Comparison of ENCODE assay signal across 16 cellular contexts in genomic region chr15:68528891-68529290, GRCh38. TPM values are rescaled to one million over a fixed set of nuclear protein-coding genes. Genes with fewer than 3 reads are reported as not detected.
A peak's percentile ranks its signal among the peaks of the same experiment; 100 is the strongest.
DNase-seq lines count a peak whose midpoint lies in the region; ATAC-seq and TF ChIP-seq lines count a peak whose summit lies in the region.
"Had no signal": no experiment of that assay in that cellular context is flagged by ENCODE, and none has a peak within 500 bp of the region (broad histone marks: within the 10 kb centered on the region; RNA-seq: fewer than 3 reads in every experiment).

No MANE protein-coding gene starts in this region.

- CTCF ChIA-PET in mammary epithelial cell (lab: Charles Lee; ENCODE audit: low non-redundant PET) = no interaction called here

- no peaks in the 10 kb centered on the region for H3K79me2 ChIP-seq in mammary epithelial cell (ENCODE audit: insufficient read depth, low read length)
- H3K79me2 ChIP-seq: parathyroid adenoma had no signal

- H3K9ac ChIP-seq in mammary epithelial cell (ENCODE audit: insufficient read depth, low read length) (no peak overlapping the region), mesenchymal stem cell (ENCODE audit: low read length) (peak overlapping the region; percentile 71)
- H3K9ac ChIP-seq: parathyroid adenoma had no signal

- no peak overlapping the region for H3K18ac ChIP-seq in mesenchymal stem cell (ENCODE audit: low read depth in 1 of 2, low read length in 2 of 2)

- dilution Hi-C loops in mammary epithelial cell (cut with HindIII; ENCODE audit: low sequenced_read_pairs) = loop anchor here (5.0 kb wide), 1 partner anchor 42 kb away; no protein-coding TSS in a partner anchor

- H3K9me3 ChIP-seq in mammary epithelial cell (replicated peaks; ENCODE audit: insufficient read depth, low read length) (no peaks in the 10 kb centered on the region), mesenchymal stem cell (ENCODE audit: control insufficient read depth, low read length) (peaks cover 19% of the 10 kb centered on the region)

- peak overlapping the region in 1 of 2 experiments; percentile 77 for H2BK12ac ChIP-seq in mesenchymal stem cell (ENCODE audit: low read length in 2 of 2)

- no peak overlapping the region for H3K4ac ChIP-seq in mesenchymal stem cell (ENCODE audit: low read depth in 1 of 2, low read length in 2 of 2)

- no peaks in the 10 kb centered on the region for H3K27me3 ChIP-seq in mammary epithelial cell (ENCODE audit: insufficient read depth, low read length)
- H3K27me3 ChIP-seq in mesenchymal stem cell (ENCODE audit: control insufficient read depth in 1 of 2, insufficient read depth in 1 of 2, low read length in 2 of 2) = no peaks in the 10 kb centered on the region

- peak overlapping the region; percentile 57 for H2AFZ ChIP-seq in mammary epithelial cell (ENCODE audit: low read depth, low read length)
- H2AFZ ChIP-seq in mesenchymal stem cell (ENCODE audit: low read depth, low read length) = no peak overlapping the region
- H2AFZ ChIP-seq: parathyroid adenoma had no signal

- no peak overlapping the region for H2BK120ac ChIP-seq in mesenchymal stem cell (ENCODE audit: low read depth, low read length)

- intact Hi-C loops in mammary epithelial cell (cut with micrococcal nuclease) = no loop called here

- WGBS in mammary epithelial cell (ENCODE audit: low coverage, missing lambda C conversion rate) = 2% methylated on average over 5 of the region's 5 CpGs
- WGBS in mesenchymal stem cell = 86% methylated on average over 2 of the region's 5 CpGs

- DNase-seq in GDM1 (lab: John Stamatoyannopoulos, UW) (peak; percentile 16), LNCaP clone FGC (ENCODE audit: low read depth) (peak; percentile 54), mammary epithelial cell (peak; percentile 67), mesenchymal stem cell (no peak), GM19238 (ENCODE audit: insufficient read length, low spot score) (no peak), NCI-H2029 (lab: John Stamatoyannopoulos, UW) (no peak), DMS 273 treated with DMSO at 0.1 percent for 48 hours (lab: John Stamatoyannopoulos, UW) (no peak)
- DNase-seq: caudate nucleus; DMS79; left ventricle myocardium superior; NCI-H1092 treated with DMSO at 0.1 percent for 48 hours; NCI-H748 treated with DMSO at 0.1 percent for 48 hours; stimulated activated CD4-positive, alpha-beta T cell treated with anti-CD3 and anti-CD28 coated beads, Interleukin-4, amount 100 ng/mL, for 4 hours; T-cell had no signal

- no peak for ATAC-seq in HG03571 (IDR thresholded peaks at IDR 0.05; ENCODE audit: unreplicated experiment)
- ATAC-seq: left ventricle myocardium superior, T-cell had no signal

- H2BK5ac ChIP-seq in mesenchymal stem cell (ENCODE audit: low read depth, low read length, poor library complexity, severe bottlenecking) = no peak overlapping the region

- H4K8ac ChIP-seq in mesenchymal stem cell (ENCODE audit: low read length) = no peak overlapping the region

- no peak overlapping the region for H3K23ac ChIP-seq in mesenchymal stem cell (ENCODE audit: low read length in 2 of 2)

- H3K4me3 ChIP-seq in LNCaP clone FGC (ENCODE audit: low read depth, low read length) (peak overlapping the region; percentile 3; the same call in 1 of the 2 replicates), mammary epithelial cell (replicated peaks in 1 of 3; ENCODE audit: insufficient read depth in 1 of 3, low read depth in 2 of 3, low read length in 3 of 3) (peak overlapping the region in 2 of 3 experiments; percentile 11 to 32), mesenchymal stem cell (ENCODE audit: insufficient read depth in 1 of 2, low read depth in 1 of 2, low read length in 2 of 2) (peak overlapping the region in 1 of 2 experiments; percentile 48)

- H3K4me1 ChIP-seq in mammary epithelial cell (ENCODE audit: insufficient read depth, low read length) (peaks cover 14% of the 10 kb centered on the region), mesenchymal stem cell (ENCODE audit: control insufficient read depth, insufficient read depth, low read depth, low read length) (no peaks in the 10 kb centered on the region)
- H3K4me1 ChIP-seq: parathyroid adenoma had no signal

- in situ Hi-C loops in mammary epithelial cell (cut with MboI; ENCODE audit: low sequenced_read_pairs in 2 of 2) = no loop called here

- no peak overlapping the region for H4K91ac ChIP-seq in mesenchymal stem cell (ENCODE audit: low read length)

- H2AK5ac ChIP-seq in mesenchymal stem cell (ENCODE audit: low read length, severe bottlenecking) = no peak overlapping the region

- no peak overlapping the region for H2BK15ac ChIP-seq in mesenchymal stem cell (ENCODE audit: low read depth, poor library complexity, severe bottlenecking)

- TF ChIP-seq CTCF in LNCaP clone FGC (IDR thresholded peaks at IDR 0.05; ENCODE audit: control insufficient read depth, extremely low read depth, insufficient read depth) (no peak), mammary epithelial cell (conservative IDR thresholded peaks at IDR 0.05 in 1 of 2, IDR thresholded peaks at IDR 0.05 in 1 of 2; ENCODE audit: extremely low read depth in 1 of 2, insufficient read depth in 1 of 2, low read depth in 1 of 2, low read length in 2 of 2) (no peak)

- no TSS peak for BruUV-seq in mammary epithelial cell (replicated peaks; lab: Mats Ljungman, UMichigan)

- H3K36me3 ChIP-seq in mammary epithelial cell (ENCODE audit: insufficient read depth, low read length) = no peaks in the 10 kb centered on the region
- no peaks in the 10 kb centered on the region for H3K36me3 ChIP-seq in mesenchymal stem cell (ENCODE audit: control insufficient read depth in 1 of 2, insufficient read depth in 2 of 2, low read depth in 1 of 2, low read length in 2 of 2)

- no peaks in the 10 kb centered on the region for H4K20me1 ChIP-seq in mammary epithelial cell (ENCODE audit: insufficient read depth, low read length)

- no peaks in the 10 kb centered on the region for H3K79me1 ChIP-seq in mesenchymal stem cell (replicated peaks; ENCODE audit: low read length, poor library complexity, severe bottlenecking)

- H3K4me2 ChIP-seq in mammary epithelial cell (ENCODE audit: insufficient read depth, low read depth, low read length) (peak overlapping the region; percentile 83), mesenchymal stem cell (ENCODE audit: low read length, poor library complexity, severe bottlenecking) (no peak overlapping the region)

- H3K27ac ChIP-seq in mammary epithelial cell (ENCODE audit: insufficient read depth, low read depth, low read length) (no peak overlapping the region), mesenchymal stem cell (ENCODE audit: low read length, poor library complexity, severe bottlenecking) (no peak overlapping the region)
- H3K27ac ChIP-seq: parathyroid adenoma had no signal

- no peak overlapping the region for H3K14ac ChIP-seq in mesenchymal stem cell (ENCODE audit: low read length in 2 of 2)

RNA-seq across cellular contexts. Expression of gene CORO2B, which starts 49.9 kb away (rescaled TPM):
- 1 to 10 TPM; 3.2 to 4.3 TPM for total RNA-seq in mammary epithelial cell
- 2.6 TPM for polyA plus RNA-seq in mammary epithelial cell
- 2.7 TPM for polyA minus RNA-seq in mammary epithelial cell
- polyA plus RNA-seq in mesenchymal stem cell (2013, experiment 1 of 2) = 6.0 TPM
- polyA plus RNA-seq in mesenchymal stem cell (2013, experiment 2 of 2) = 6.3 TPM

Comparison
In these comparisons a context has a peak if more than half of its experiments do, and no peak if none do; other contexts are left out.
1. DNase-seq: peak in GDM1 (single experiment), LNCaP clone FGC (single experiment) and mammary epithelial cell (single experiment); none in mesenchymal stem cell (single experiment), GM19238 (single experiment), NCI-H2029 (single experiment) and DMS 273 treated with DMSO at 0.1 percent for 48 hours (single experiment).